ENCODE assay signal across 25 cellular contexts in the genomic region with DNA sequence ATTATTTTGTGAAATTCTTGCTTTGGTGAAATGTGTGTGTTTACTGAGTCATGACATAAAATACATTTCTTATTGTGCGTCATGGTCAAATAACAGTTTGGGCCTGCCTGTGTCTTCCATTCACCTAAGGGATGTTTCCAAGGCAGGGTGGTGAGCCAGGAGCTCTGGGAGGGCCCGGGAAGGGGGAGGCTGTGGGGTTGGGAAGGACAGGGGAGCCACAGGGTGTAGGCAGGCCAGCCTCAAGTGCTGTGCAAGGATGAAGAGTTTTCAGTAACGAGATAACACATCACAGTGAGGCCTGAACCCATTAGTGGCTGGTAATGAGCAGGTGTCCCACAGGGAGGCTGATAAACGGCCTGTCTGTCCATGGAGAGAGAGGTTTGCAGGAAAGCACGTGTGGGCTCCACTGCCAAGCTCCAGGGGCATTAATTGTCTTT.
DNase-seq lines count a peak whose midpoint lies in the region; ATAC-seq and TF ChIP-seq lines count a peak whose summit lies in the region.
"Had no signal": no experiment of that assay in that cellular context is flagged by ENCODE, and none has a peak within 500 bp of the region (broad histone marks: within the 10 kb centered on the region; RNA-seq: fewer than 3 reads in every experiment).

No MANE protein-coding gene starts in this region.

- peaks cover 40 to 56% of the 10 kb centered on the region in 2 donors for H3K4me1 Mint-ChIP-seq in stimulated activated naive B cell treated with anti-CD40 and anti-IgM and Interleukin-4, amounts not matched to agents 10 μg/mL and 1 μg/mL and 100 μg/mL, for 72 hours
- H3K4me1 Mint-ChIP-seq: activated naive CD8-positive, alpha-beta T cell treated with anti-CD3 and anti-CD28 coated beads, Interleukin-2, amount 10 ng/mL, durations not matched to agents 7 days and 5 days had no signal

- ATAC-seq in RWPE2 (ENCODE audit: low read depth) (peak; percentile 60), HG03521 (IDR thresholded peaks at IDR 0.05; ENCODE audit: unreplicated experiment) (no peak)
- ATAC-seq in stimulated activated naive B cell treated with anti-CD40 and anti-IgM and Interleukin-4, amounts not matched to agents 10 μg/mL and 1 μg/mL and 100 μg/mL, for 72 hours (replicated peaks) = no peak
- ATAC-seq: naive thymus-derived CD8-positive, alpha-beta T cell had no signal

- no peak for TF ChIP-seq CTCF in RWPE2 (IDR thresholded peaks at IDR 0.05; ENCODE audit: poor library complexity, severe bottlenecking)

- H3K27ac Mint-ChIP-seq in stimulated activated naive B cell treated with anti-CD40 and anti-IgM and Interleukin-4, amounts not matched to agents 10 μg/mL and 1 μg/mL and 100 μg/mL, for 72 hours = peak overlapping the region; percentile 7
- H3K27ac Mint-ChIP-seq: activated naive CD8-positive, alpha-beta T cell treated with anti-CD3 and anti-CD28 coated beads, Interleukin-2, amount 10 ng/mL, durations not matched to agents 7 days and 5 days; activated T-helper 1 cell treated with anti-CD3 and anti-CD28 coated beads, Interleukin-12 subunit alpha, Interleukin-12 subunit beta, Interleukin-2, Interleukin-4 antibody, amounts not matched to agents 30 ng/mL and 10 ng/mL and 1 ng/mL, durations not matched to agents 14 hours and 24 hours and 36 hours; memory B cell; naive thymus-derived CD8-positive, alpha-beta T cell had no signal

- peaks cover 0 to 3% of the 10 kb centered on the region in 2 donors for H3K36me3 Mint-ChIP-seq in stimulated activated naive B cell treated with anti-CD40 and anti-IgM and Interleukin-4, amounts not matched to agents 10 μg/mL and 1 μg/mL and 100 μg/mL, for 72 hours
- H3K36me3 Mint-ChIP-seq: activated naive CD8-positive, alpha-beta T cell treated with anti-CD3 and anti-CD28 coated beads, Interleukin-2, amount 10 ng/mL, durations not matched to agents 7 days and 5 days; CD8-positive, alpha-beta memory T cell; memory B cell; naive thymus-derived CD8-positive, alpha-beta T cell had no signal

- H3K9me3 Mint-ChIP-seq in stimulated activated naive B cell treated with anti-CD40 and anti-IgM and Interleukin-4, amounts not matched to agents 10 μg/mL and 1 μg/mL and 100 μg/mL, for 72 hours = peaks cover 0 to 3% of the 10 kb centered on the region in 2 donors
- H3K9me3 Mint-ChIP-seq: activated naive CD8-positive, alpha-beta T cell treated with anti-CD3 and anti-CD28 coated beads, Interleukin-2, amount 10 ng/mL, durations not matched to agents 7 days and 5 days; activated T-helper 1 cell treated with anti-CD3 and anti-CD28 coated beads, Interleukin-12 subunit alpha, Interleukin-12 subunit beta, Interleukin-2, Interleukin-4 antibody, amounts not matched to agents 30 ng/mL and 10 ng/mL and 1 ng/mL, durations not matched to agents 14 hours and 24 hours and 36 hours; memory B cell had no signal

- H3K4me3 ChIP-seq in RWPE2 (ENCODE audit: severe bottlenecking) = no peak overlapping the region
- H3K4me3 ChIP-seq: breast epithelium, HAP-1, SJCRH30 had no signal

- H3K9me3 ChIP-seq in RWPE2 (ENCODE audit: severe bottlenecking) = no peaks in the 10 kb centered on the region
- H3K9me3 ChIP-seq: breast epithelium, HAP-1, SJCRH30 had no signal

- no peaks in the 10 kb centered on the region for H3K36me3 ChIP-seq in RWPE2 (ENCODE audit: low read depth)
- H3K36me3 ChIP-seq: breast epithelium, HAP-1, SJCRH30 had no signal

- H3K27ac ChIP-seq in RWPE2 (ENCODE audit: poor library complexity, severe bottlenecking) (peak overlapping the region; percentile 34), epithelial cell of prostate (peak overlapping the region; percentile 43)
- H3K27ac ChIP-seq: breast epithelium, HL-60, SJCRH30 had no signal

- DNase-seq in NCI-H2171 treated with DMSO at 0.1 percent for 48 hours (lab: John Stamatoyannopoulos, UW) (peak; percentile 6), NCI-H2171 (lab: John Stamatoyannopoulos, UW) (no peak), RWPE2 (ENCODE audit: low spot score) (no peak), epithelial cell of prostate (ENCODE audit: low read depth, low spot score) (no peak), globus pallidus (ENCODE audit: low spot score) (no peak)
- no peak for DNase-seq in stimulated activated naive B cell treated with anti-CD40 and anti-IgM and Interleukin-4, amounts not matched to agents 10 μg/mL and 1 μg/mL and 100 μg/mL, for 72 hours
- no peak for DNase-seq in activated CD4-positive, CD25-positive, alpha-beta regulatory T cell treated with anti-CD3 and anti-CD28 coated beads, Interleukin-2, amount 50 U/mL, for 72 hours
- DNase-seq: activated CD4-positive, alpha-beta T cell treated with anti-CD3 and anti-CD28 coated beads for 1 hour; activated naive CD8-positive, alpha-beta T cell treated with anti-CD3 and anti-CD28 coated beads, Interleukin-2, amount 10 ng/mL, durations not matched to agents 7 days and 5 days; CD8-positive, alpha-beta memory T cell; dermis blood vessel endothelial cell; DMS79; kidney glomerular epithelial cell; naive thymus-derived CD8-positive, alpha-beta T cell; NCI-H187; NCI-H524; SJCRH30; stimulated activated CD4-positive, alpha-beta T cell treated with anti-CD3 and anti-CD28 coated beads, Interleukin-2, amount 100 ng/mL, for 24 hours; T-helper 9 cell had no signal

- H3K4me3 Mint-ChIP-seq in stimulated activated naive B cell treated with anti-CD40 and anti-IgM and Interleukin-4, amounts not matched to agents 10 μg/mL and 1 μg/mL and 100 μg/mL, for 72 hours = no peak overlapping the region
- H3K4me3 Mint-ChIP-seq: activated naive CD8-positive, alpha-beta T cell treated with anti-CD3 and anti-CD28 coated beads, Interleukin-2, amount 10 ng/mL, durations not matched to agents 7 days and 5 days; activated T-helper 1 cell treated with anti-CD3 and anti-CD28 coated beads, Interleukin-12 subunit alpha, Interleukin-12 subunit beta, Interleukin-2, Interleukin-4 antibody, amounts not matched to agents 30 ng/mL and 10 ng/mL and 1 ng/mL, durations not matched to agents 14 hours and 24 hours and 36 hours; CD8-positive, alpha-beta memory T cell; memory B cell; naive thymus-derived CD8-positive, alpha-beta T cell had no signal

- H3K27me3 ChIP-seq in RWPE2 (ENCODE audit: insufficient read depth, poor library complexity, severe bottlenecking) = no peaks in the 10 kb centered on the region
- H3K27me3 ChIP-seq: SJCRH30 had no signal

- no peaks in the 10 kb centered on the region for H3K27me3 Mint-ChIP-seq in stimulated activated naive B cell treated with anti-CD40 and anti-IgM and Interleukin-4, amounts not matched to agents 10 μg/mL and 1 μg/mL and 100 μg/mL, for 72 hours
- H3K27me3 Mint-ChIP-seq: memory B cell had no signal

- peaks cover 18% of the 10 kb centered on the region for H3K4me1 ChIP-seq in RWPE2 (ENCODE audit: insufficient read depth, poor library complexity, severe bottlenecking)
- H3K4me1 ChIP-seq: breast epithelium, HAP-1 had no signal
